ENCODE assay signal across 8 cellular contexts in the genomic region with DNA sequence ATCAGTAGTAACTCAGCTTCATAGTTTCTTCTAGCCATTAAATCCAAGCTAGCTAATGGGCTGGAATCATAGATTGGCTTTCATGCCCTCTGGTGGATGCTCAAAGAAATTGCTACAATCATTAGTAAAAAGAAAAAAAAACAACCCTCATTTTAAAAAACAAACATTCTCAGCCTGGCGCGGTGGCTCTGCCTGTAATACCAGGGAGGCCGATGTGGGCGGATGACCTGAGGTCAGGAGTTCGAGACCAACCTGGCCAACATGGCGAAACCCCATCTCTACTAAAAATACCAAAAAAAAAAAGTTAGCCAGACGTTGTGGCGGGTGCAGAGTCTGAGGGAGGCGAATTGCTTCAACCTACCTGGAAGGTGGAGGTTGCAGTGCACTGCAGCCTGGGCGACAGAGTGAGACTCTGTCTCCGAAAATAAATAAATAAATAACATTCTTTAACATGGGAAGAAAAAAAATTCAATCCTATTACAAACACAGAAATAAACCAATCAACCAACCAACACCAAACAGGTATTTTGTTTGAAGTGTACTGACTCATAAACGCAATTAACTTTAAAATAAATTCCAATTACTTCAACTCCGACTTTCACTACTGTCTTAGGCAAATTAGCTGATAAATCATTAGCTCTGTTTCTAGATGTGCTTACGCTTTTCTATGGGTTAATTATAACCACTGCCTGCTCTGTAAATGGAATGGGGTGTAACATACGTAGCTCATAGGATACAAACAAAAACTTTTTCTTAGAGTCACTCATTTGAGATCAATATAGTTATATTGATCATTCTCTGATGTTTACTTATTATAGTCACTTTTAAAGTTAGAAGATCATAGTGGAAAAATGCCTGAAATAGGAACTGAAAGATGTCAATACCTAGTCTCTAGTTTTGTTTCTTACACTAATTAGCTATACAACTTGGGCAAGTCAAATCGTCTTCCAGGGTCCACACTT. TPM values are rescaled to one million over a fixed set of nuclear protein-coding genes. Genes with fewer than 3 reads are reported as not detected.
DNase-seq lines count a peak whose midpoint lies in the region; ATAC-seq, FAIRE-seq and TF ChIP-seq lines count a peak whose summit lies in the region.

No MANE protein-coding gene starts in this region.

- DNase-seq in DMS53 (lab: John Stamatoyannopoulos, UW): peak; percentile 82
- peak; percentile 49 for DNase-seq in HK-2 (ENCODE audit: unreplicated experiment)
- DNase-seq in NOMO-1 treated with DMSO at 0.1 percent for 48 hours (lab: John Stamatoyannopoulos, UW; ENCODE audit: unreplicated experiment): peak; percentile 76
- peak; percentile 9 for DNase-seq in activated T-cell treated with anti-CD3 and anti-CD28 coated beads, Interleukin-2, amount 50 U/mL, for 4 hours
- DNase-seq in fibroblast of the conjunctiva (ENCODE audit: low read depth): peak; percentile 76
- peak; percentile 59 to 80 (median 71) for DNase-seq in pancreas
- DNase-seq in NCI-H2227 treated with DMSO at 0.1 percent for 48 hours (lab: John Stamatoyannopoulos, UW): no peak

- peaks cover 2% of the 10 kb centered on the region for H3K27me3 Mint-ChIP-seq in activated T-cell treated with anti-CD3 and anti-CD28 coated beads, Interleukin-2, amount 50 U/mL, for 4 hours (ENCODE audit: low read depth)

- intact Hi-C loops in pancreas (cut with DNase I): no loop called here

- 13 to 15% methylated on average over 16 of the region's 16 CpGs for WGBS in pancreas, 2 donors

- no peaks in the 10 kb centered on the region for H3K36me3 Mint-ChIP-seq in activated T-cell treated with anti-CD3 and anti-CD28 coated beads, Interleukin-2, amount 50 U/mL, for 4 hours (ENCODE audit: insufficient read depth)

- H3K9me3 ChIP-seq in pancreas: no peaks in the 10 kb centered on the region

- H3K4me3 ChIP-seq in pancreas: no peak overlapping the region

- H3K27me3 ChIP-seq in pancreas: no peaks in the 10 kb centered on the region

- FAIRE-seq in pancreas (lab: Jason Lieb, UNC): peak; percentile 54

- H3K4me3 Mint-ChIP-seq in activated T-cell treated with anti-CD3 and anti-CD28 coated beads, Interleukin-2, amount 50 U/mL, for 4 hours: no peak overlapping the region

- H3K9me3 Mint-ChIP-seq in activated T-cell treated with anti-CD3 and anti-CD28 coated beads, Interleukin-2, amount 50 U/mL, for 4 hours: no peaks in the 10 kb centered on the region

- peaks cover 5% of the 10 kb centered on the region for H3K4me1 Mint-ChIP-seq in activated T-cell treated with anti-CD3 and anti-CD28 coated beads, Interleukin-2, amount 50 U/mL, for 4 hours (ENCODE audit: low read depth)

- H3K27ac ChIP-seq in pancreas: no peak overlapping the region

- peak; percentile 73 for ATAC-seq in GM21390 (IDR thresholded peaks at IDR 0.05; ENCODE audit: unreplicated experiment)
- peak; percentile 34 to 50 for ATAC-seq in activated T-cell treated with anti-CD3 and anti-CD28 coated beads, Interleukin-2, amount 50 U/mL, for 4 hours
- peak; percentile 95 to 99 (median 96) for ATAC-seq in pancreas

- H3K36me3 ChIP-seq in pancreas: no peaks in the 10 kb centered on the region

- no peaks in the 10 kb centered on the region for H3K4me1 ChIP-seq in pancreas

- peak; percentile 31 to 56 (median 54) for TF ChIP-seq CTCF in pancreas (IDR thresholded peaks at IDR 0.05)

RNA-seq across cellular contexts. Expression of gene TMEM207, which starts 24.9 kb away (rescaled TPM):
- total RNA-seq in activated T-cell treated with anti-CD3 and anti-CD28 coated beads, Interleukin-2, amount 50 U/mL, for 4 hours: not detected
- total RNA-seq in pancreas: not detected
- polyA plus RNA-seq in pancreas: not detected

RNA-seq across cellular contexts. Expression of gene CLDN16, which starts 36.8 kb away (rescaled TPM):
- not detected for total RNA-seq in activated T-cell treated with anti-CD3 and anti-CD28 coated beads, Interleukin-2, amount 50 U/mL, for 4 hours
- 1 to 10 TPM in 1 of 6 donors, under 1 TPM in 5; 0.12 to 1.8 (median 0.36) TPM for total RNA-seq in pancreas
- polyA plus RNA-seq in pancreas: under 1 TPM; 0.09 to 0.57 TPM

Comparison
In these comparisons a context has a peak if more than half of its experiments do, and no peak if none do; other contexts are left out.
1. ATAC-seq: peak in every context shown above with its lines; median percentile 96 in pancreas; 73 in GM21390; 42 in activated T-cell treated with anti-CD3 and anti-CD28 coated beads, Interleukin-2, amount 50 U/mL, for 4 hours.